ENCODE assay signal across 24 cellular contexts in the genomic region with DNA sequence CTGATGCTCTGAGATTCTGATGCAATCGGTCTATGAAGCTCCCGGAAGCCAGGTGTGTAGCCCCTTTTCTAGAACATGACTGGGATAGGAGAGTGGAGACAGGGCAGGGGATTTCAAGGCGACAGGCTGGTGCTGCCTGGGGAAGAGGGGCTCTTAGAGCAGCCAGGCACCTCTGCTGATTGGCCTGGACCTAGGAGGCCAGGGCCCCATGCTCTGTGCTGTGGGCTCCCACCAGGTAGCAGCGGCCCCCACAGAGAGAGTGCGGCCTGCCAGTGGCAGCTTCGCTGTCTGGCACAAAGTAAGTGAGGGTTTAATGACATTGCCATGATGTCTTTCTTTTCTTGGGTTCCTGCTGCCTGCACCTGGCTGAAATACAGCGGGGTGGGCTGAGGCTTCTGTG.
A peak's percentile ranks its signal among the peaks of the same experiment; 100 is the strongest.
DNase-seq lines count a peak whose midpoint lies in the region; ATAC-seq and TF ChIP-seq lines count a peak whose summit lies in the region.
"Had no signal": no experiment of that assay in that cellular context is flagged by ENCODE, and none has a peak within 500 bp of the region (broad histone marks: within the 10 kb centered on the region; RNA-seq: fewer than 3 reads in every experiment).

No MANE protein-coding gene starts in this region.

- no peaks in the 10 kb centered on the region for H3K27me3 ChIP-seq in right cardiac atrium (ENCODE audit: control insufficient read depth, insufficient read depth)
- no peaks in the 10 kb centered on the region for H3K27me3 ChIP-seq in mesendoderm (ENCODE audit: insufficient read depth, low read length, poor library complexity)
- H3K27me3 ChIP-seq in prostate gland (replicated peaks; ENCODE audit: insufficient read depth), result no peaks in the 10 kb centered on the region
- H3K27me3 ChIP-seq: Peyer's patch, SJSA1 had no signal

- DNase-seq in Right ventricle myocardium inferior (ENCODE audit: missing footprints), result peak; percentile 62
- DNase-seq in right cardiac atrium, result no peak
- no peak for DNase-seq in WTC11 (ENCODE audit: low spot score)
- DNase-seq in mesendoderm, result no peak
- DNase-seq in prostate gland (ENCODE audit: low spot score), result no peak
- DNase-seq in effector CD4-positive, alpha-beta T cell, result no peak
- DNase-seq in NCI-H2196 treated with DMSO at 0.1 percent for 48 hours (lab: John Stamatoyannopoulos, UW; ENCODE audit: unreplicated experiment), result no peak
- DNase-seq in RPMI8226, result no peak
- DNase-seq: AML-193; C1 segment of cervical spinal cord; CD8-positive, alpha-beta T cell; DND-41; GM23248; KG1; NCI-H1092 treated with DMSO at 0.1 percent for 48 hours; NCI-H1436 treated with DMSO at 0.1 percent for 48 hours; NCI-H1930; NCI-H226; NCI-H510A treated with DMSO at 0.1 percent for 48 hours; NCI-H748 treated with DMSO at 0.1 percent for 48 hours; Peyer's patch had no signal

- H3K4ac ChIP-seq in mesendoderm (ENCODE audit: low read depth, low read length), result no peak overlapping the region

- ATAC-seq in Right ventricle myocardium inferior (no peak), right cardiac atrium (no peak), WTC11 (peak; percentile 19)
- ATAC-seq: CD8-positive, alpha-beta T cell; GM12878 had no signal

- H3K4me1 Mint-ChIP-seq in WTC11, result peaks cover 39% of the 10 kb centered on the region

- H3K4me1 ChIP-seq in right cardiac atrium (ENCODE audit: control insufficient read depth, insufficient read depth, low read length) (peaks cover 6% of the 10 kb centered on the region), mesendoderm (ENCODE audit: control insufficient read depth, low read depth, low read length) (peaks cover 3% of the 10 kb centered on the region), prostate gland (replicated peaks) (no peaks in the 10 kb centered on the region)

- no peak overlapping the region for H4K5ac ChIP-seq in mesendoderm (ENCODE audit: low read length)

- H3K79me2 ChIP-seq in mesendoderm (ENCODE audit: control insufficient read depth, insufficient read depth, low read length), result peaks cover 4% of the 10 kb centered on the region

- intact Hi-C loops in Right ventricle myocardium inferior (cut with DNase I) (loop anchor here (2.0 to 10.0 kb wide), 2 partner anchors 71 to 109 kb away; no protein-coding TSS in a partner anchor), right cardiac atrium (cut with DNase I) (loop anchor here (2.0 to 10.0 kb wide), 6 partner anchors 99 to 149 kb away; a partner anchor contains a TSS), prostate gland (cut with DNase I) (loop anchor here (2.0 kb wide), 1 partner anchor 149 kb away; no protein-coding TSS in a partner anchor)

- no peak overlapping the region for H2AK5ac ChIP-seq in mesendoderm (ENCODE audit: low read length)

- no peak overlapping the region for H3K4me2 ChIP-seq in mesendoderm (ENCODE audit: low read length)

- CTCF ChIA-PET in WTC11 (lab: Charles Lee), result interaction anchor here (0.8 to 4.9 kb wide), 24 partner anchors 8 to 162 kb away, joined by 3 to 118 read pairs (median 10); a partner anchor contains a TSS

- WGBS in right cardiac atrium, result 84% methylated on average over 7 of the region's 7 CpGs
- WGBS in mesendoderm (ENCODE audit: extremely low coverage, insufficient coverage, low lambda C conversion rate), result no CpG with 5 or more reads among the region's 7 CpGs
- 88% methylated on average over 7 of the region's 7 CpGs for WGBS in prostate gland

- no peak overlapping the region for H2BK15ac ChIP-seq in mesendoderm (replicated peaks; ENCODE audit: low read depth)

- TF ChIP-seq POLR2A in prostate gland (IDR thresholded peaks at IDR 0.05), result no peak

- no peak overlapping the region for H3K27ac Mint-ChIP-seq in WTC11
- H3K27ac Mint-ChIP-seq: CD8-positive, alpha-beta T cell had no signal

- POLR2A ChIA-PET in WTC11 (lab: Charles Lee), result interaction anchor here (0.8 to 1.2 kb wide), 3 partner anchors 14 to 109 kb away, joined by 3 to 4 read pairs (median 3); no protein-coding TSS in a partner anchor

- TF ChIP-seq CTCF in WTC11 (IDR thresholded peaks at IDR 0.05) (no peak), prostate gland (IDR thresholded peaks at IDR 0.05) (no peak)

- no peak overlapping the region for H4K8ac ChIP-seq in mesendoderm (ENCODE audit: low read depth, low read length)

- no peaks in the 10 kb centered on the region for H3K36me3 Mint-ChIP-seq in WTC11
- H3K36me3 Mint-ChIP-seq: CD8-positive, alpha-beta T cell had no signal

- H3K9me3 ChIP-seq in right cardiac atrium (ENCODE audit: control insufficient read depth, low read length) (no peaks in the 10 kb centered on the region), prostate gland (no peaks in the 10 kb centered on the region)
- H3K9me3 ChIP-seq: Peyer's patch had no signal

- H3K4me3 Mint-ChIP-seq in WTC11, result no peak overlapping the region
- H3K4me3 Mint-ChIP-seq: CD8-positive, alpha-beta T cell had no signal

- H3K23ac ChIP-seq in mesendoderm (ENCODE audit: low read length), result no peak overlapping the region

- no peak overlapping the region for H3K18ac ChIP-seq in mesendoderm (ENCODE audit: low read length)

- peaks cover 2% of the 10 kb centered on the region for H3K79me1 ChIP-seq in mesendoderm (ENCODE audit: low read length)

- 0 out of 2 replicates have a peak, but pooled peaks cover 3% of the 10 kb centered on the region for H3K9me3 Mint-ChIP-seq in WTC11
- H3K9me3 Mint-ChIP-seq: CD8-positive, alpha-beta T cell had no signal

- no peaks in the 10 kb centered on the region for H3K36me3 ChIP-seq in mesendoderm (ENCODE audit: control insufficient read depth, insufficient read depth, low read length)
- H3K36me3 ChIP-seq in prostate gland, result no peaks in the 10 kb centered on the region
- H3K36me3 ChIP-seq: Peyer's patch, SJSA1 had no signal

- H2BK120ac ChIP-seq in mesendoderm (ENCODE audit: low read depth, low read length), result no peak overlapping the region

- H3K27ac ChIP-seq in right cardiac atrium (ENCODE audit: low read length), result no peak overlapping the region
- H3K27ac ChIP-seq in mesendoderm (ENCODE audit: low read depth, low read length), result no peak overlapping the region
- no peak overlapping the region for H3K27ac ChIP-seq in prostate gland
- H3K27ac ChIP-seq: GM23248, HL-60, Peyer's patch, SJSA1 had no signal

- no peak overlapping the region for H2BK5ac ChIP-seq in mesendoderm (ENCODE audit: low read length)

- peaks cover 8% of the 10 kb centered on the region; the same call in 1 of the 2 replicates for H3K27me3 Mint-ChIP-seq in WTC11 (ENCODE audit: low read depth)

- H3K9ac ChIP-seq in mesendoderm (ENCODE audit: low read length), result no peak overlapping the region
- H3K9ac ChIP-seq: GM23248 had no signal

- H3K4me3 ChIP-seq in right cardiac atrium (ENCODE audit: low read length) (no peak overlapping the region), mesendoderm (ENCODE audit: low read length) (no peak overlapping the region), prostate gland (no peak overlapping the region)
- H3K4me3 ChIP-seq: GM12878, GM23248, Peyer's patch, SJSA1 had no signal

- H3K56ac ChIP-seq in mesendoderm (ENCODE audit: low read length), result peak overlapping the region; percentile 60

TF ChIP-seq in WTC11, 78 proteins besides CTCF, POLR2A, EP300 and RAD21:
- no peak for TF ChIP-seq TEAD1 (CRISPR knock-in tag; IDR thresholded peaks at IDR 0.05)
